7 cellular contexts compared by ENCODE assay signal in the genomic region with DNA sequence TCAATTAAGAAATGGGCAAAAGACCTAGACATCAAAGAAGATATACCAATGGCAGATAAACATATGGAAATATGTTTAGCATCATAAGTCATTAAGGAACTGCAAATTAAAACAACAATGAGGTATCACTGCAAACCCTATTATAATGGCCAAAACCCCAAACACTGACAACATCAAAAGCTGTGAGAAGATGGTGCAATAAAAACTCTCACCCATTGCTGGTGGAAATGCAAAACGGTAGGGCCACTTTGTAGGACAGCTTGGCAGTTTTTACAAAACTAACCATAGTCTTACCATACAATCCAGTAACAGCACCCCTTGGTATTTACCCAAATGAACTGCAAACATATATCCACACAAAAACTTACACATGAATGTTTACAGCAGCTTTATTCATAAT.
"Had no signal": no experiment of that assay in that cellular context is flagged by ENCODE, and none has a peak within 500 bp of the region (broad histone marks: within the 10 kb centered on the region; RNA-seq: fewer than 3 reads in every experiment).

No MANE protein-coding gene starts in this region.

- FAIRE-seq: HepG2, HTR-8/SVneo, K562 had no signal

- H3K4me3 Mint-ChIP-seq: IgD-negative memory B cell had no signal

- H3K9me3 Mint-ChIP-seq: IgD-negative memory B cell had no signal

- DNase-seq: IMR-90, KBM-7, KG1 had no signal

- H3K36me3 Mint-ChIP-seq: IgD-negative memory B cell had no signal

- H3K27ac Mint-ChIP-seq: IgD-negative memory B cell had no signal

- H3K27me3 Mint-ChIP-seq: IgD-negative memory B cell had no signal

- ATAC-seq: HepG2, K562 had no signal
